ENCODE assay signal across 17 cellular contexts in genomic region chr6:73679009-73679408, GRCh38.
"Had no signal": no experiment of that assay in that cellular context is flagged by ENCODE, and none has a peak within 500 bp of the region (broad histone marks: within the 10 kb centered on the region; RNA-seq: fewer than 3 reads in every experiment).

No MANE protein-coding gene starts in this region.

- H3K4me3 ChIP-seq: lung, prostate gland had no signal

- H3K27me3 ChIP-seq: neutrophil had no signal

- DNase-seq: activated CD4-positive, alpha-beta T cell treated with anti-CD3 and anti-CD28 coated beads, Interleukin-2, amount 50 U/mL, for 1 hour; activated CD4-positive, CD25-positive, alpha-beta regulatory T cell; activated effector memory CD4-positive, alpha-beta T cell treated with Interleukin-2 at 50 U/mL for 16 hours; activated T-cell treated with anti-CD3 and anti-CD28 coated beads for 4 hours; amniotic stem cell; effector memory CD4-positive, alpha-beta T cell; hypothalamus; midbrain; naive thymus-derived CD4-positive, alpha-beta T cell; stimulated activated CD4-positive, alpha-beta T cell treated with anti-CD3 and anti-CD28 coated beads, Interleukin-2, amount 100 ng/mL, for 24 hours; stimulated activated naive B cell treated with anti-CD40 and anti-IgM and Interleukin-4, amounts not matched to agents 10 μg/mL and 1 μg/mL and 100 μg/mL, for 72 hours; T-helper 2 cell; trophoblast cell had no signal

- H3K9me3 ChIP-seq: neutrophil, prostate gland had no signal

- ATAC-seq: naive thymus-derived CD4-positive, alpha-beta T cell; sciatic nerve; stimulated activated naive B cell treated with anti-CD40 and anti-IgM and Interleukin-4, amounts not matched to agents 10 μg/mL and 1 μg/mL and 100 μg/mL, for 72 hours had no signal

- H3K36me3 ChIP-seq: neutrophil, prostate gland had no signal

- H3K4me1 ChIP-seq: prostate gland had no signal

- H3K27ac ChIP-seq: neutrophil, prostate gland had no signal
